ENCODE assay signal across 14 cellular contexts in the genomic region with DNA sequence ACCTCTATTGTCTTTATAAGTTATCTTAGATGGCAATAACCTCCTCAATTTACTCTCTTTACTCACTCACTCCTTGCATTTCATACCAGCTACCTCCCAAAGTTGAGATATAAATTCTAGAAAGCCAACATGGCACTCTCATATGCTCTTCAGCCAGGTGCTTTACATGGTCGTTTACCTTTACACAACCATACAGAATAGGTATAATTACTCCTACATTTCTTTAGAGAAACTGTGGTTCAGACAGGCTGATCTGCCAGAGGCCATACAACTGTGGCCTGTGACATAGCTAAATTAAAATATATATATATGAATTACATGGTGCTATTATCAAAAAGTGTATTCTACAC. TPM values are rescaled to one million over a fixed set of nuclear protein-coding genes. Genes with fewer than 3 reads are reported as not detected.
A peak's percentile ranks its signal among the peaks of the same experiment; 100 is the strongest.
DNase-seq lines count a peak whose midpoint lies in the region; ATAC-seq and TF ChIP-seq lines count a peak whose summit lies in the region.
"Had no signal": no experiment of that assay in that cellular context is flagged by ENCODE, and none has a peak within 500 bp of the region (broad histone marks: within the 10 kb centered on the region; RNA-seq: fewer than 3 reads in every experiment).

No MANE protein-coding gene starts in this region.

- peaks cover 7% of the 10 kb centered on the region for H3K36me3 Mint-ChIP-seq in CD4-positive, CD25-positive, alpha-beta regulatory T cell
- H3K36me3 Mint-ChIP-seq in activated naive CD8-positive, alpha-beta T cell treated with anti-CD3 and anti-CD28 coated beads, Interleukin-2, amount 50 U/mL, for 24 hours (ENCODE audit: low read depth), result peaks cover 20% of the 10 kb centered on the region

- H3K27me3 Mint-ChIP-seq in CD4-positive, CD25-positive, alpha-beta regulatory T cell, result no peaks in the 10 kb centered on the region
- no peaks in the 10 kb centered on the region for H3K27me3 Mint-ChIP-seq in activated naive CD8-positive, alpha-beta T cell treated with anti-CD3 and anti-CD28 coated beads, Interleukin-2, amount 50 U/mL, for 24 hours
- H3K27me3 Mint-ChIP-seq: activated CD4-positive, alpha-beta T cell treated with anti-CD3 and anti-CD28 coated beads for 36 hours; memory B cell had no signal

- intact Hi-C loops in heart right ventricle (cut with DNase I), result no loop called here

- DNase-seq in CD4-positive, CD25-positive, alpha-beta regulatory T cell, result no peak
- no peak for DNase-seq in activated naive CD8-positive, alpha-beta T cell treated with anti-CD3 and anti-CD28 coated beads, Interleukin-2, amount 50 U/mL, for 24 hours
- no peak for DNase-seq in heart right ventricle
- DNase-seq in DMS 273 treated with DMSO at 0.1 percent for 48 hours (lab: John Stamatoyannopoulos, UW), result no peak
- DNase-seq: COR-L47, T1000 had no signal

- ATAC-seq in CD4-positive, CD25-positive, alpha-beta regulatory T cell (ENCODE audit: low read depth in 2 of 2), result no peak
- peak; percentile 17 for ATAC-seq in GM19043 (IDR thresholded peaks at IDR 0.05; ENCODE audit: low read depth, unreplicated experiment)
- ATAC-seq in HG03045 (IDR thresholded peaks at IDR 0.05; ENCODE audit: unreplicated experiment), result peak; percentile 24
- no peak for ATAC-seq in activated naive CD8-positive, alpha-beta T cell treated with anti-CD3 and anti-CD28 coated beads, Interleukin-2, amount 50 U/mL, for 24 hours
- no peak for ATAC-seq in heart right ventricle
- no peak for ATAC-seq in HG03469 (IDR thresholded peaks at IDR 0.05; ENCODE audit: unreplicated experiment)
- no peak for ATAC-seq in gastroesophageal sphincter
- ATAC-seq: Panc1 had no signal

- WGBS in heart right ventricle, 2 donors, result 90 to 93% methylated on average over 1 of the region's 1 CpG
- WGBS in gastroesophageal sphincter (ENCODE audit: low coverage in 1 of 2), 2 donors, result 83 to 100% methylated on average over 1 of the region's 1 CpG

- no peaks in the 10 kb centered on the region for H3K9me3 ChIP-seq in CD4-positive, CD25-positive, alpha-beta regulatory T cell (ENCODE audit: control insufficient read depth in 2 of 2, low read length in 2 of 2)
- H3K9me3 ChIP-seq in heart right ventricle (no peaks in the 10 kb centered on the region), gastroesophageal sphincter (no peaks in the 10 kb centered on the region)

- no peak overlapping the region for H3K4me3 ChIP-seq in CD4-positive, CD25-positive, alpha-beta regulatory T cell (ENCODE audit: low read depth, low read length)
- H3K4me3 ChIP-seq in heart right ventricle, result no peak overlapping the region
- H3K4me3 ChIP-seq in gastroesophageal sphincter, result no peak overlapping the region
- H3K4me3 ChIP-seq: cardiac muscle cell had no signal

- H3K27ac ChIP-seq in CD4-positive, CD25-positive, alpha-beta regulatory T cell (ENCODE audit: insufficient read depth, low read length, poor library complexity, severe bottlenecking), result peak overlapping the region; percentile 41
- H3K27ac ChIP-seq in heart right ventricle, result no peak overlapping the region
- no peak overlapping the region for H3K27ac ChIP-seq in gastroesophageal sphincter

- TF ChIP-seq CTCF in heart right ventricle (IDR thresholded peaks at IDR 0.05) (no peak), gastroesophageal sphincter (IDR thresholded peaks at IDR 0.05) (no peak)

- H3K36me3 ChIP-seq in CD4-positive, CD25-positive, alpha-beta regulatory T cell (ENCODE audit: control insufficient read depth, insufficient read depth, low read length), result peaks cover 2% of the 10 kb centered on the region
- H3K36me3 ChIP-seq in heart right ventricle, result peaks cover 0 to 11% (median 0%) of the 10 kb centered on the region in 9 donors
- H3K36me3 ChIP-seq in gastroesophageal sphincter, result no peaks in the 10 kb centered on the region
- H3K36me3 ChIP-seq: cardiac muscle cell had no signal

- peaks cover 28 to 40% (median 32%) of the 10 kb centered on the region in 4 donors for H3K4me1 Mint-ChIP-seq in CD4-positive, CD25-positive, alpha-beta regulatory T cell
- H3K4me1 Mint-ChIP-seq in activated naive CD8-positive, alpha-beta T cell treated with anti-CD3 and anti-CD28 coated beads, Interleukin-2, amount 50 U/mL, for 24 hours, result peaks cover 21% of the 10 kb centered on the region

- peaks cover 41% of the 10 kb centered on the region for H3K4me1 ChIP-seq in CD4-positive, CD25-positive, alpha-beta regulatory T cell (ENCODE audit: control insufficient read depth, insufficient read depth, low read length, poor library complexity, severe bottlenecking)
- peaks cover 0 to 5% (median 0%) of the 10 kb centered on the region in 9 donors for H3K4me1 ChIP-seq in heart right ventricle
- no peaks in the 10 kb centered on the region for H3K4me1 ChIP-seq in gastroesophageal sphincter

- TF ChIP-seq POLR2A in gastroesophageal sphincter (IDR thresholded peaks at IDR 0.05), result no peak

- H3K27me3 ChIP-seq in CD4-positive, CD25-positive, alpha-beta regulatory T cell (ENCODE audit: control insufficient read depth, insufficient read depth, low read length), result no peaks in the 10 kb centered on the region
- H3K27me3 ChIP-seq in heart right ventricle, result no peaks in the 10 kb centered on the region
- no peaks in the 10 kb centered on the region for H3K27me3 ChIP-seq in gastroesophageal sphincter
- H3K27me3 ChIP-seq: cardiac muscle cell had no signal

- no peak for TF ChIP-seq EP300 in gastroesophageal sphincter (IDR thresholded peaks at IDR 0.05)

- peak overlapping the region in 1 of 4 donors; percentile 63 for H3K4me3 Mint-ChIP-seq in CD4-positive, CD25-positive, alpha-beta regulatory T cell
- no peak overlapping the region for H3K4me3 Mint-ChIP-seq in activated naive CD8-positive, alpha-beta T cell treated with anti-CD3 and anti-CD28 coated beads, Interleukin-2, amount 50 U/mL, for 24 hours
- H3K4me3 Mint-ChIP-seq: activated CD4-positive, alpha-beta T cell treated with anti-CD3 and anti-CD28 coated beads for 36 hours; memory B cell had no signal

- peak overlapping the region in 2 of 3 donors; percentile 70 to 95 for H3K27ac Mint-ChIP-seq in CD4-positive, CD25-positive, alpha-beta regulatory T cell
- H3K27ac Mint-ChIP-seq in activated naive CD8-positive, alpha-beta T cell treated with anti-CD3 and anti-CD28 coated beads, Interleukin-2, amount 50 U/mL, for 24 hours, result peak overlapping the region; percentile 85
- H3K27ac Mint-ChIP-seq: memory B cell had no signal

- H3K9me3 Mint-ChIP-seq in CD4-positive, CD25-positive, alpha-beta regulatory T cell, result no peaks in the 10 kb centered on the region
- H3K9me3 Mint-ChIP-seq in activated naive CD8-positive, alpha-beta T cell treated with anti-CD3 and anti-CD28 coated beads, Interleukin-2, amount 50 U/mL, for 24 hours, result no peaks in the 10 kb centered on the region
- H3K9me3 Mint-ChIP-seq: memory B cell had no signal

RNA-seq across cellular contexts. Expression of a gene that starts 45.7 kb away (rescaled TPM):
- 109 TPM for total RNA-seq in CD4-positive, CD25-positive, alpha-beta regulatory T cell
- 10 to 100 TPM; 49.4 to 66.8 (median 61.8) TPM for polyA plus RNA-seq in CD4-positive, CD25-positive, alpha-beta regulatory T cell
- total RNA-seq in heart right ventricle (10 to 100 TPM; 83.8 to 100.0 (median 91.6) TPM), gastroesophageal sphincter (100 to 1,000 TPM in 1 of 4 donors, 10 to 100 TPM in 3; 56.5 to 159 (median 67.6) TPM)
- polyA plus RNA-seq in heart right ventricle, result 10 to 100 TPM; 20.8 to 32.9 TPM

RNA-seq across cellular contexts. Expression of a gene that starts 59.0 kb away (rescaled TPM):
- total RNA-seq in CD4-positive, CD25-positive, alpha-beta regulatory T cell, result 4.4 TPM
- under 1 TPM in 1 of 4 donors, not detected in 3; 0.39 TPM for polyA plus RNA-seq in CD4-positive, CD25-positive, alpha-beta regulatory T cell
- total RNA-seq in heart right ventricle, result under 1 TPM in 5 of 10 donors, not detected in 5; 0.09 to 0.42 (median 0.24) TPM
- polyA plus RNA-seq in heart right ventricle, result 1 to 10 TPM in 1 of 2 donors, under 1 TPM in 1; 0.16 to 1.7 TPM
- 10 to 100 TPM in 1 of 4 donors, 1 to 10 TPM in 3; 1.2 to 21.8 (median 2.5) TPM for total RNA-seq in gastroesophageal sphincter

Comparison
In these comparisons a context has a peak if more than half of its experiments do, and no peak if none do; other contexts are left out.
1. ATAC-seq: peak in GM19043 (single experiment) and HG03045 (single experiment); none in CD4-positive, CD25-positive, alpha-beta regulatory T cell (0 of 2), activated naive CD8-positive, alpha-beta T cell treated with anti-CD3 and anti-CD28 coated beads, Interleukin-2, amount 50 U/mL, for 24 hours (single experiment), heart right ventricle (0 of 8), HG03469 (single experiment) and gastroesophageal sphincter (single experiment).